Comparison of ENCODE assay signal across 22 cellular contexts in the genomic region with DNA sequence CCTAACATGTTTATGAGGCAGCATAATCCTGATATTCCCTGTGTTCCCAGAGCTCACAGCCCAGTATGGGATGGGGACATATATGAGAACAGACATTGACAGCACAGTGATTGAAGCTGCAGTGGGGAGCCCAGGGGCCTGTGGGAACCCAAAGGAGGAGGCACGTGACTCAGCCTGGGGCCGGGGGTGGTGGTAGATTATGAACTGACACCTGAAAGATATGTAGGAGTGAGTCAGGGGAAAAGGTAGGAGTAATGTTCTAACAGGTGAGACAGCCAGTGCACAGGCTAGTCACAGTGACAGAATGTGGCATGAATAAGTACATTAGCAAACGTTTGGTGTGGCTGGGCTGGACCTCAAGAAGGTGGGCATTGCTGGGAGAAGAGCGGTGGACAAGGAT. TPM values are rescaled to one million over a fixed set of nuclear protein-coding genes. Genes with fewer than 3 reads are reported as not detected.
DNase-seq lines count a peak whose midpoint lies in the region; ATAC-seq, FAIRE-seq and TF ChIP-seq lines count a peak whose summit lies in the region.
"Had no signal": no experiment of that assay in that cellular context is flagged by ENCODE, and none has a peak within 500 bp of the region (broad histone marks: within the 10 kb centered on the region; RNA-seq: fewer than 3 reads in every experiment).

No MANE protein-coding gene starts in this region.

- FAIRE-seq in GM12891 (lab: Jason Lieb, UNC) (peak; percentile 31), K562 (lab: Jason Lieb, UNC) (peak; percentile 62), GM12892 (lab: Jason Lieb, UNC) (no peak), HTR-8/SVneo (lab: Jason Lieb, UNC) (no peak)
- FAIRE-seq: A204.1, G401.6 had no signal

- no peaks in the 10 kb centered on the region for H3K79me2 ChIP-seq in K562 (ENCODE audit: control insufficient read depth, insufficient read depth, low read length)

- peaks cover 10% of the 10 kb centered on the region; the same call in 1 of the 3 replicates for H3K36me3 ChIP-seq in K562 (ENCODE audit: control insufficient read depth, insufficient read depth, low read length)
- H3K36me3 ChIP-seq: brain microvascular endothelial cell had no signal

- H3K27ac ChIP-seq in K562 (ENCODE audit: extremely low read depth, low read depth, low read length) = no peak overlapping the region
- H3K27ac ChIP-seq: BLaER1, brain microvascular endothelial cell had no signal

- TF ChIP-seq RAD21 in K562 (CRISPR knock-in tag; conservative IDR thresholded peaks at IDR 0.05 in 1 of 2, IDR thresholded peaks at IDR 0.05 in 1 of 2) = no peak

- no peak overlapping the region for H2AFZ ChIP-seq in K562 (ENCODE audit: low read depth, low read length)

- DNase-seq in activated CD4-positive, alpha-beta T cell treated with anti-CD3 and anti-CD28 coated beads for 48 hours = peak; percentile 60
- no peak for DNase-seq in activated CD4-positive, alpha-beta T cell treated with anti-CD3 and anti-CD28 coated beads, Interleukin-2, amount 50 U/mL, for 1 hour
- DNase-seq in GM12891 (ENCODE audit: insufficient read length, low spot score) (no peak), K562 (ENCODE audit: extremely low read depth in 1 of 4, low spot score in 3 of 4) (no peak), nucleus accumbens (lab: John Stamatoyannopoulos, UW) (peak in 29 of 56 donors; percentile 2 to 77 (median 37)), GM12892 (ENCODE audit: insufficient read length) (no peak), HTR-8/SVneo (ENCODE audit: insufficient read length, low spot score) (no peak)
- DNase-seq: brain microvascular endothelial cell, dermis blood vessel endothelial cell, MM.1S, NCI-H2029 treated with DMSO at 0.1 percent for 48 hours, NCI-H510A, occipital lobe, sigmoid colon, T-helper 9 cell, trophoblast cell had no signal

- no peaks in the 10 kb centered on the region; a peak in 1 of 5 replicates for H3K4me1 ChIP-seq in K562 (replicated peaks in 1 of 2; ENCODE audit: control insufficient read depth in 2 of 2, insufficient read depth in 2 of 2, low read length in 2 of 2)
- H3K4me1 ChIP-seq: BLaER1 had no signal

- TF ChIP-seq CTCF in K562 (IDR thresholded peaks at IDR 0.05 in 2 of 3, conservative IDR thresholded peaks at IDR 0.05 in 1 of 3; ENCODE audit: insufficient read depth in 2 of 3, low read depth in 1 of 3, low read length in 3 of 3) = no peak

- H4K20me1 ChIP-seq in K562 (replicated peaks; ENCODE audit: control insufficient read depth, insufficient read depth, low read length) = no peaks in the 10 kb centered on the region
- H4K20me1 ChIP-seq: BLaER1 had no signal

- H3K9me1 ChIP-seq in K562 (ENCODE audit: control insufficient read depth, insufficient read depth, low read length) = no peaks in the 10 kb centered on the region

- H3K9me3 ChIP-seq in K562 (replicated peaks; ENCODE audit: control insufficient read depth, insufficient read depth, low read depth, low read length) = no peaks in the 10 kb centered on the region
- H3K9me3 ChIP-seq: sigmoid colon had no signal

- WGBS in K562 (ENCODE audit: insufficient coverage, low coverage, missing lambda C conversion rate) = 0% methylated on average over 3 of the region's 4 CpGs

- H3K9ac ChIP-seq in K562 (ENCODE audit: insufficient read depth in 1 of 2, low read depth in 2 of 2, low read length in 2 of 2) = 0 out of 4 replicates have a peak overlapping the region, but pooled peaks of 1 of the 2 experiments have one; percentile 42
- H3K9ac ChIP-seq: BLaER1 had no signal

- no peak overlapping the region for H3K4me3 ChIP-seq in K562
- H3K4me3 ChIP-seq: BLaER1, sigmoid colon had no signal

- no peak for TF ChIP-seq EP300 in K562 (IDR thresholded peaks at IDR 0.05; ENCODE audit: low read length)

- in situ Hi-C loops in K562 (cut with MboI) = no loop called here

- no peak overlapping the region for H3K4me2 ChIP-seq in K562 (ENCODE audit: insufficient read depth, low read length)
- H3K4me2 ChIP-seq: BLaER1 had no signal

- POLR2A ChIA-PET in K562 (lab: Yijun Ruan, JAX) = interaction anchor here (0.6 to 1.8 kb wide), 3 partner anchors 14 to 21 kb away, joined by 3 to 5 read pairs (median 3); no protein-coding TSS in a partner anchor

- no TSS peak for BruUV-seq in K562 (replicated peaks; lab: Mats Ljungman, UMichigan)

- no peak for TF ChIP-seq POLR2A in GM12891 (IDR thresholded peaks at IDR 0.05; ENCODE audit: low read depth, low read length)
- TF ChIP-seq POLR2A in K562 (conservative IDR thresholded peaks at IDR 0.05) = no peak
- TF ChIP-seq POLR2A in GM12892 (IDR thresholded peaks at IDR 0.05; ENCODE audit: low read depth, low read length) = no peak

- ATAC-seq in K562 = peak; percentile 65
- ATAC-seq in HG02938 (IDR thresholded peaks at IDR 0.05; ENCODE audit: unreplicated experiment) = no peak
- ATAC-seq: stimulated activated memory B cell treated with anti-CD40 and anti-IgM and Interleukin-4, amounts not matched to agents 10 μg/mL and 1 μg/mL and 100 μg/mL, for 72 hours had no signal

- intact Hi-C loops in K562 (cut with micrococcal nuclease) = no loop called here

- no peaks in the 10 kb centered on the region for H3K27me3 ChIP-seq in K562 (ENCODE audit: control insufficient read depth in 2 of 2, insufficient read depth in 2 of 2, low read length in 2 of 2)
- H3K27me3 ChIP-seq: BLaER1, brain microvascular endothelial cell, sigmoid colon had no signal

- CTCF ChIA-PET in K562 (lab: Yijun Ruan, JAX; ENCODE audit: low intra/inter-chr PET ratio) = no interaction called here

RNA-seq across cellular contexts. Expression of gene CKM, which starts 29.0 kb away (rescaled TPM):
- 0.13 TPM for polyA plus RNA-seq in GM12891 (2012; ENCODE audit: low read depth, missing spikeins)
- total RNA-seq in K562 (2011; cell fraction: chromatin; rRNA removed; ENCODE audit: low replicate concordance) = not detected in 2 replicates
- total RNA-seq in K562 (2011; cell fraction: nucleolus; rRNA removed) = not detected in 2 replicates
- total RNA-seq in K562 (2011; cell fraction: nucleoplasm; rRNA removed) = not detected in 2 replicates
- total RNA-seq in K562 (2014; rRNA removed) = not detected in 2 replicates
- not detected in 2 replicates for total RNA-seq in K562 (2014; rRNA removed; fragmentation: Illumina TruSeq; extraction: Trizol)
- 0.14 and 0.15 TPM in 2 replicates for total RNA-seq in K562 (2015; rRNA removed; fragmentation: Illumina TruSeq; extraction: Trizol)
- 0.09 and 0.11 TPM in 2 replicates for total RNA-seq in K562 (2021)
- polyA plus RNA-seq in K562 (2011; rRNA removed) = 0.47 TPM in 1 of 2 replicates, not detected in the other
- polyA plus RNA-seq in K562 (2011; cell fraction: cytosol; rRNA removed) = 0.22 and 0.62 TPM in 2 replicates
- 0.10 and 0.70 TPM in 2 replicates for polyA plus RNA-seq in K562 (2011; cell fraction: nucleus; rRNA removed)
- polyA plus RNA-seq in K562 (2012) = 0.13 and 0.30 TPM in 2 replicates
- not detected in 2 replicates for polyA plus RNA-seq in K562 (2014; fragmentation: Illumina TruSeq; extraction: Trizol)
- under 1 TPM; 0.06 TPM for polyA plus RNA-seq in K562 (2014; fragmentation: Nextera tagmentation; extraction: Ambion mirVana)
- polyA plus RNA-seq in K562 (2014; rRNA removed) = 0.08 and 0.17 TPM in 2 replicates
- 0.18 TPM in 1 of 2 replicates, not detected in the other for polyA minus RNA-seq in K562 (2011; rRNA and poly(A)+ RNA removed)
- polyA minus RNA-seq in K562 (2011; cell fraction: cytosol; rRNA and poly(A)+ RNA removed) = not detected in 2 replicates
- 0.33 TPM in 1 of 2 replicates, not detected in the other for polyA minus RNA-seq in K562 (2011; cell fraction: nucleus; rRNA and poly(A)+ RNA removed)
- polyA plus RNA-seq in GM12892 (2012; ENCODE audit: missing spikeins) = not detected
- total RNA-seq: dermis blood vessel endothelial cell, SK-MEL-5 had no signal

RNA-seq across cellular contexts. Expression of gene MARK4, which starts 42.6 kb away (rescaled TPM):
- polyA plus RNA-seq in GM12891 (2012; ENCODE audit: low read depth, missing spikeins) = 10.7 TPM
- 37.2 and 76.7 TPM in 2 replicates for total RNA-seq in K562 (2011; cell fraction: chromatin; rRNA removed; ENCODE audit: low replicate concordance)
- 24.3 TPM in 2 replicates for total RNA-seq in K562 (2011; cell fraction: nucleolus; rRNA removed)
- 26.7 and 28.1 TPM in 2 replicates for total RNA-seq in K562 (2011; cell fraction: nucleoplasm; rRNA removed)
- total RNA-seq in K562 (2014; rRNA removed) (7.9 and 8.6 TPM in 2 replicates), K562 (2014; rRNA removed; fragmentation: Illumina TruSeq; extraction: Trizol) (6.7 and 6.8 TPM in 2 replicates), K562 (2015; rRNA removed; fragmentation: Illumina TruSeq; extraction: Trizol) (4.2 and 5.2 TPM in 2 replicates), K562 (2021) (24.8 and 29.4 TPM in 2 replicates)
- polyA plus RNA-seq in K562 (2011; rRNA removed) (9.5 and 11.1 TPM in 2 replicates), K562 (2014; fragmentation: Illumina TruSeq; extraction: Trizol) (18.4 and 24.5 TPM in 2 replicates), K562 (2014; fragmentation: Nextera tagmentation; extraction: Ambion mirVana) (under 1 TPM; 0.52 to 0.96 TPM), K562 (2014; rRNA removed) (7.4 and 12.7 TPM in 2 replicates)
- 4.4 and 6.2 TPM in 2 replicates for polyA plus RNA-seq in K562 (2011; cell fraction: cytosol; rRNA removed)
- 9.6 and 10.2 TPM in 2 replicates for polyA plus RNA-seq in K562 (2011; cell fraction: nucleus; rRNA removed)
- 15.2 and 27.5 TPM in 2 replicates for polyA plus RNA-seq in K562 (2012)
- polyA minus RNA-seq in K562 (2011; rRNA and poly(A)+ RNA removed) = 16.3 and 17.7 TPM in 2 replicates
- polyA minus RNA-seq in K562 (2011; cell fraction: cytosol; rRNA and poly(A)+ RNA removed) = 11.7 and 21.8 TPM in 2 replicates
- polyA minus RNA-seq in K562 (2011; cell fraction: nucleus; rRNA and poly(A)+ RNA removed) = 5.0 and 5.4 TPM in 2 replicates
- 14.1 TPM for polyA plus RNA-seq in GM12892 (2012; ENCODE audit: missing spikeins)

RNA-seq across cellular contexts. Expression of gene KLC3, which starts 46.9 kb away (rescaled TPM):
- 0.42 TPM for polyA plus RNA-seq in GM12891 (2012; ENCODE audit: low read depth, missing spikeins)
- 0.86 and 1.9 TPM in 2 replicates for total RNA-seq in K562 (2011; cell fraction: chromatin; rRNA removed; ENCODE audit: low replicate concordance)
- 1.3 and 1.6 TPM in 2 replicates for total RNA-seq in K562 (2011; cell fraction: nucleolus; rRNA removed)
- 1.5 and 1.6 TPM in 2 replicates for total RNA-seq in K562 (2011; cell fraction: nucleoplasm; rRNA removed)
- total RNA-seq in K562 (2014; rRNA removed) (1.2 and 1.3 TPM in 2 replicates), K562 (2014; rRNA removed; fragmentation: Illumina TruSeq; extraction: Trizol) (0.22 TPM in 1 of 2 replicates, not detected in the other), K562 (2015; rRNA removed; fragmentation: Illumina TruSeq; extraction: Trizol) (0.19 TPM in 1 of 2 replicates, not detected in the other), K562 (2021) (0.56 and 0.71 TPM in 2 replicates)
- polyA plus RNA-seq in K562 (2011; rRNA removed) (0.60 and 0.95 TPM in 2 replicates), K562 (2014; fragmentation: Illumina TruSeq; extraction: Trizol) (0.21 and 0.43 TPM in 2 replicates), K562 (2014; fragmentation: Nextera tagmentation; extraction: Ambion mirVana) (under 1 TPM in 1 of 2 experiments, not detected in 1; 0.03 TPM), K562 (2014; rRNA removed) (0.58 and 0.90 TPM in 2 replicates)
- 0.80 and 1.6 TPM in 2 replicates for polyA plus RNA-seq in K562 (2011; cell fraction: cytosol; rRNA removed)
- 1.0 and 2.1 TPM in 2 replicates for polyA plus RNA-seq in K562 (2011; cell fraction: nucleus; rRNA removed)
- 0.55 and 0.86 TPM in 2 replicates for polyA plus RNA-seq in K562 (2012)
- polyA minus RNA-seq in K562 (2011; rRNA and poly(A)+ RNA removed) = 0.15 and 0.35 TPM in 2 replicates
- polyA minus RNA-seq in K562 (2011; cell fraction: cytosol; rRNA and poly(A)+ RNA removed) = 1.0 TPM in 1 of 2 replicates, not detected in the other
- 0.22 TPM in 1 of 2 replicates, not detected in the other for polyA minus RNA-seq in K562 (2011; cell fraction: nucleus; rRNA and poly(A)+ RNA removed)
- polyA plus RNA-seq in GM12892 (2012; ENCODE audit: missing spikeins) = not detected
- total RNA-seq: sigmoid colon had no signal

RNA-seq across cellular contexts. Expression of gene EXOC3L2, which starts 48.5 kb away (rescaled TPM):
- polyA plus RNA-seq in GM12891 (2012; ENCODE audit: low read depth, missing spikeins) = 0.14 TPM
- total RNA-seq in K562 (2011; cell fraction: chromatin; rRNA removed; ENCODE audit: low replicate concordance) = 2.7 and 12.8 TPM in 2 replicates
- 14.5 and 16.8 TPM in 2 replicates for total RNA-seq in K562 (2011; cell fraction: nucleolus; rRNA removed)
- 5.2 and 5.7 TPM in 2 replicates for total RNA-seq in K562 (2011; cell fraction: nucleoplasm; rRNA removed)
- total RNA-seq in K562 (2014; rRNA removed) (12.3 and 13.3 TPM in 2 replicates), K562 (2014; rRNA removed; fragmentation: Illumina TruSeq; extraction: Trizol) (0.96 and 1.3 TPM in 2 replicates), K562 (2015; rRNA removed; fragmentation: Illumina TruSeq; extraction: Trizol) (2.0 and 2.1 TPM in 2 replicates), K562 (2021) (15.5 and 19.0 TPM in 2 replicates)
- polyA plus RNA-seq in K562 (2011; rRNA removed) (3.1 and 6.0 TPM in 2 replicates), K562 (2014; fragmentation: Illumina TruSeq; extraction: Trizol) (2.4 and 7.8 TPM in 2 replicates), K562 (2014; fragmentation: Nextera tagmentation; extraction: Ambion mirVana) (under 1 TPM; 0.31 to 0.34 TPM), K562 (2014; rRNA removed) (6.1 and 6.7 TPM in 2 replicates)
- 4.1 and 21.2 TPM in 2 replicates for polyA plus RNA-seq in K562 (2011; cell fraction: cytosol; rRNA removed)
- 7.5 and 31.6 TPM in 2 replicates for polyA plus RNA-seq in K562 (2011; cell fraction: nucleus; rRNA removed)
- polyA plus RNA-seq in K562 (2012) = 14.4 and 19.7 TPM in 2 replicates
- polyA minus RNA-seq in K562 (2011; rRNA and poly(A)+ RNA removed) = 0.96 and 2.0 TPM in 2 replicates
- 10.7 and 11.2 TPM in 2 replicates for polyA minus RNA-seq in K562 (2011; cell fraction: cytosol; rRNA and poly(A)+ RNA removed)
- polyA minus RNA-seq in K562 (2011; cell fraction: nucleus; rRNA and poly(A)+ RNA removed) = 4.7 and 8.8 TPM in 2 replicates
- polyA plus RNA-seq in GM12892 (2012; ENCODE audit: missing spikeins) = not detected
- total RNA-seq: occipital lobe, SK-MEL-5 had no signal

Comparison
In these comparisons a context has a peak if more than half of its experiments do, and no peak if none do; other contexts are left out.
1. DNase-seq: peak in activated CD4-positive, alpha-beta T cell treated with anti-CD3 and anti-CD28 coated beads for 48 hours (single experiment) and nucleus accumbens (29 of 56); none in activated CD4-positive, alpha-beta T cell treated with anti-CD3 and anti-CD28 coated beads, Interleukin-2, amount 50 U/mL, for 1 hour (single experiment), GM12891 (single experiment), K562 (0 of 4), GM12892 (single experiment) and HTR-8/SVneo (single experiment).